In genomic region chr15:72818632-72819031, GRCh38 we compare ENCODE assay signal across 26 cellular contexts. TPM values are rescaled to one million over a fixed set of nuclear protein-coding genes. Genes with fewer than 3 reads are reported as not detected.
DNase-seq lines count a peak whose midpoint lies in the region; ATAC-seq and TF ChIP-seq lines count a peak whose summit lies in the region.
"Had no signal": no experiment of that assay in that cellular context is flagged by ENCODE, and none has a peak within 500 bp of the region (broad histone marks: within the 10 kb centered on the region; RNA-seq: fewer than 3 reads in every experiment).

No MANE protein-coding gene starts in this region.

- in situ Hi-C loops in transverse colon (cut with MboI; ENCODE audit: low pct_ligation_motif_present in 1 of 4, low pct_unique_long_range_greater_than_20kb in 1 of 4, low sequenced_read_pairs in 3 of 4) = no loop called here

- H3K9ac ChIP-seq in BLaER1 treated with 17β-estradiol and CSF1 and Interleukin-3, amounts not matched to agents 10 nM and 100 nM = 0 out of 22 replicates have a peak overlapping the region, but pooled peaks of 1 of the 11 experiments have one; percentile 6

- peak overlapping the region; percentile 6 for H3K27ac Mint-ChIP-seq in activated naive CD4-positive, alpha-beta T cell treated with anti-CD3 and anti-CD28 coated beads, Interleukin-2, amount 50 U/mL, for 24 hours
- H3K27ac Mint-ChIP-seq: B cell; CD4-positive, alpha-beta memory T cell; CD8-positive, alpha-beta memory T cell had no signal

- no peaks in the 10 kb centered on the region for H3K9me3 Mint-ChIP-seq in activated naive CD4-positive, alpha-beta T cell treated with anti-CD3 and anti-CD28 coated beads, Interleukin-2, amount 50 U/mL, for 24 hours
- H3K9me3 Mint-ChIP-seq in activated T-cell treated with anti-CD3 and anti-CD28 coated beads, Interleukin-2, amount 50 U/mL, for 4 hours = no peaks in the 10 kb centered on the region
- H3K9me3 Mint-ChIP-seq: CD4-positive, alpha-beta memory T cell; CD8-positive, alpha-beta memory T cell had no signal

- peaks cover 6 to 36% (median 22%) of the 10 kb centered on the region in 11 experiments; a peak in 21 of 22 replicates for H3K9me3 ChIP-seq in BLaER1 treated with 17β-estradiol and CSF1 and Interleukin-3, amounts not matched to agents 10 nM and 100 nM (replicated peaks in 1 of 11)
- no peaks in the 10 kb centered on the region for H3K9me3 ChIP-seq in HEK293 (ENCODE audit: control insufficient read depth, insufficient read depth, low read depth, low read length)
- H3K9me3 ChIP-seq in mucosa of descending colon = no peaks in the 10 kb centered on the region
- H3K9me3 ChIP-seq in transverse colon = no peaks in the 10 kb centered on the region
- H3K9me3 ChIP-seq: A549 had no signal

- no peak for ATAC-seq in mucosa of descending colon
- no peak for ATAC-seq in activated T-cell treated with anti-CD3 and anti-CD28 coated beads, Interleukin-2, amount 50 U/mL, for 4 hours
- ATAC-seq: A549, GM12878 had no signal

- no peaks in the 10 kb centered on the region for H3K27me3 ChIP-seq in BLaER1 treated with 17β-estradiol and CSF1 and Interleukin-3, amounts not matched to agents 10 nM and 100 nM
- no peaks in the 10 kb centered on the region for H3K27me3 ChIP-seq in transverse colon

- DNase-seq in activated naive CD4-positive, alpha-beta T cell treated with Interleukin-2 at 50 U/mL for 16 hours = no peak
- peak; percentile 8 for DNase-seq in coronary artery (ENCODE audit: low spot score)
- no peak for DNase-seq in mucosa of descending colon
- DNase-seq in activated T-cell treated with anti-CD3 and anti-CD28 coated beads, Interleukin-2, amount 50 U/mL, for 4 hours = no peak
- no peak for DNase-seq in transverse colon
- DNase-seq: AML-193; C1 segment of cervical spinal cord; CD4-positive, alpha-beta memory T cell; CD4-positive, CD25-positive, alpha-beta regulatory T cell; CD8-positive, alpha-beta memory T cell; COR-L47; DMS 273 treated with DMSO at 0.1 percent for 48 hours; DMS153; DMS53; DMS79; DND-41; EL; GDM1 had no signal

- TF ChIP-seq CTCF in HEK293 (tag by site-specific recombination; IDR thresholded peaks at IDR 0.05) (no peak), coronary artery (IDR thresholded peaks at IDR 0.05) (no peak), mucosa of descending colon (IDR thresholded peaks at IDR 0.05) (no peak), transverse colon (IDR thresholded peaks at IDR 0.05) (no peak)

- no peaks in the 10 kb centered on the region for H3K36me3 Mint-ChIP-seq in activated naive CD4-positive, alpha-beta T cell treated with anti-CD3 and anti-CD28 coated beads, Interleukin-2, amount 50 U/mL, for 24 hours
- no peaks in the 10 kb centered on the region for H3K36me3 Mint-ChIP-seq in activated T-cell treated with anti-CD3 and anti-CD28 coated beads, Interleukin-2, amount 50 U/mL, for 4 hours (ENCODE audit: insufficient read depth)
- H3K36me3 Mint-ChIP-seq: CD14-positive monocyte; CD4-positive, alpha-beta memory T cell; CD4-positive, CD25-positive, alpha-beta regulatory T cell had no signal

- H3K4me3 ChIP-seq in BLaER1 treated with 17β-estradiol and CSF1 and Interleukin-3, amounts not matched to agents 10 nM and 100 nM = no peak overlapping the region
- no peak overlapping the region for H3K4me3 ChIP-seq in HEK293 (ENCODE audit: low read depth, low read length)
- H3K4me3 ChIP-seq in coronary artery = no peak overlapping the region
- no peak overlapping the region for H3K4me3 ChIP-seq in mucosa of descending colon
- H3K4me3 ChIP-seq in transverse colon = no peak overlapping the region
- H3K4me3 ChIP-seq: A549, GM12878 had no signal

- 83 to 88% methylated on average over 1 to 6 of the region's 6 CpGs for WGBS in transverse colon (ENCODE audit: low coverage in 1 of 2), 2 donors

- peaks cover 6% of the 10 kb centered on the region for H3K27me3 Mint-ChIP-seq in activated naive CD4-positive, alpha-beta T cell treated with anti-CD3 and anti-CD28 coated beads, Interleukin-2, amount 50 U/mL, for 24 hours
- peaks cover 8% of the 10 kb centered on the region for H3K27me3 Mint-ChIP-seq in activated T-cell treated with anti-CD3 and anti-CD28 coated beads, Interleukin-2, amount 50 U/mL, for 4 hours (ENCODE audit: low read depth)

- no peak overlapping the region for H3K4me3 Mint-ChIP-seq in activated naive CD4-positive, alpha-beta T cell treated with anti-CD3 and anti-CD28 coated beads, Interleukin-2, amount 50 U/mL, for 24 hours
- no peak overlapping the region for H3K4me3 Mint-ChIP-seq in activated T-cell treated with anti-CD3 and anti-CD28 coated beads, Interleukin-2, amount 50 U/mL, for 4 hours
- H3K4me3 Mint-ChIP-seq: B cell; CD14-positive monocyte; CD4-positive, alpha-beta memory T cell; CD4-positive, CD25-positive, alpha-beta regulatory T cell; CD8-positive, alpha-beta memory T cell had no signal

- no peak for TF ChIP-seq POLR2A in transverse colon (IDR thresholded peaks at IDR 0.05)

- intact Hi-C loops in mucosa of descending colon (cut with DNase I, micrococcal nuclease) = no loop called here
- intact Hi-C loops in transverse colon (cut with DNase I; ENCODE audit: low total_unique reads) = no loop called here

- no peaks in the 10 kb centered on the region for H4K20me1 ChIP-seq in BLaER1 treated with 17β-estradiol and CSF1 and Interleukin-3, amounts not matched to agents 10 nM and 100 nM

- TF ChIP-seq EP300 in transverse colon (IDR thresholded peaks at IDR 0.05; ENCODE audit: low read depth) = no peak

- no peaks in the 10 kb centered on the region for H3K4me1 Mint-ChIP-seq in activated naive CD4-positive, alpha-beta T cell treated with anti-CD3 and anti-CD28 coated beads, Interleukin-2, amount 50 U/mL, for 24 hours
- no peaks in the 10 kb centered on the region for H3K4me1 Mint-ChIP-seq in activated T-cell treated with anti-CD3 and anti-CD28 coated beads, Interleukin-2, amount 50 U/mL, for 4 hours (ENCODE audit: low read depth)
- H3K4me1 Mint-ChIP-seq: B cell; CD4-positive, alpha-beta memory T cell; CD4-positive, CD25-positive, alpha-beta regulatory T cell; CD8-positive, alpha-beta memory T cell had no signal

- POLR2A ChIA-PET in HEK293 (lab: Yijun Ruan, JAX) = no interaction called here

- peak overlapping the region in 6 of 11 experiments; percentile 23 to 62 (median 53); a peak in 9 of 22 replicates for H3K4me2 ChIP-seq in BLaER1 treated with 17β-estradiol and CSF1 and Interleukin-3, amounts not matched to agents 10 nM and 100 nM
- H3K4me2 ChIP-seq: A549 had no signal

- peaks cover 8 to 48% (median 27%) of the 10 kb centered on the region in 10 experiments; a peak in 18 of 20 replicates for H3K4me1 ChIP-seq in BLaER1 treated with 17β-estradiol and CSF1 and Interleukin-3, amounts not matched to agents 10 nM and 100 nM
- H3K4me1 ChIP-seq in HEK293 (ENCODE audit: control insufficient read depth, insufficient read depth, low read length) = no peaks in the 10 kb centered on the region
- no peaks in the 10 kb centered on the region for H3K4me1 ChIP-seq in mucosa of descending colon (ENCODE audit: low read depth)
- H3K4me1 ChIP-seq in transverse colon = no peaks in the 10 kb centered on the region
- H3K4me1 ChIP-seq: A549 had no signal

- peaks cover 0 to 10% (median 0%) of the 10 kb centered on the region in 11 experiments; a peak in 2 of 22 replicates for H3K36me3 ChIP-seq in BLaER1 treated with 17β-estradiol and CSF1 and Interleukin-3, amounts not matched to agents 10 nM and 100 nM
- H3K36me3 ChIP-seq in HEK293 (ENCODE audit: control insufficient read depth in 2 of 2, insufficient read depth in 1 of 2, low read length in 2 of 2) (no peaks in the 10 kb centered on the region), mucosa of descending colon (ENCODE audit: low read depth) (no peaks in the 10 kb centered on the region), transverse colon (no peaks in the 10 kb centered on the region)

- CTCF ChIA-PET in HEK293 (lab: Yijun Ruan, JAX) = no interaction called here

- H3K27ac ChIP-seq in BLaER1 treated with 17β-estradiol and CSF1 and Interleukin-3, amounts not matched to agents 10 nM and 100 nM = peak overlapping the region in 6 of 11 experiments; percentile 2 to 52 (median 37); a peak in 9 of 22 replicates
- H3K27ac ChIP-seq in HEK293 (ENCODE audit: extremely low read depth, low read depth, low read length) (no peak overlapping the region), coronary artery (no peak overlapping the region), transverse colon (no peak overlapping the region)
- H3K27ac ChIP-seq: 22Rv1, A549 had no signal

TF ChIP-seq in HEK293, 187 proteins besides CTCF, POLR2A, EP300 and RAD21:
- TF ChIP-seq ZNF10 (tag by site-specific recombination; IDR thresholded peaks at IDR 0.05) (no peak), ZIC2 (tag by site-specific recombination; IDR thresholded peaks at IDR 0.05) (peak; percentile 92)

RNA-seq across cellular contexts. Expression of gene ADPGK, which starts 35.1 kb away (rescaled TPM):
- total RNA-seq in mucosa of descending colon (10 to 100 TPM; 34.9 to 36.4 (median 35.9) TPM), transverse colon (10 to 100 TPM; 31.7 to 87.2 (median 53.4) TPM)
- total RNA-seq in activated T-cell treated with anti-CD3 and anti-CD28 coated beads, Interleukin-2, amount 50 U/mL, for 4 hours = 10 to 100 TPM; 79.0 to 81.9 (median 81.8) TPM

Comparison
In these comparisons a context has a peak if more than half of its experiments do, and no peak if none do; other contexts are left out.
1. H3K27ac ChIP-seq: peak in BLaER1 treated with 17β-estradiol and CSF1 and Interleukin-3, amounts not matched to agents 10 nM and 100 nM (6 of 11); none in HEK293 (single experiment), coronary artery (0 of 2) and transverse colon (0 of 4).